In genomic region chr6:131808460-131809269, GRCh38 we compare ENCODE assay signal across 8 cellular contexts. TPM values are rescaled to one million over a fixed set of nuclear protein-coding genes. Genes with fewer than 3 reads are reported as not detected.
DNase-seq lines count a peak whose midpoint lies in the region; ATAC-seq and TF ChIP-seq lines count a peak whose summit lies in the region.

No MANE protein-coding gene starts in this region.

- ATAC-seq in CD8-positive, alpha-beta T cell, result no peak
- ATAC-seq in Panc1 (no peak), HG03432 (IDR thresholded peaks at IDR 0.05; ENCODE audit: unreplicated experiment) (no peak), GM18907 (IDR thresholded peaks at IDR 0.05; ENCODE audit: unreplicated experiment) (no peak)

- WGBS in esophagus, 2 donors, result 35 to 40% methylated on average over 12 of the region's 12 CpGs
- 27 to 39% (median 30%) methylated on average over 12 of the region's 12 CpGs for WGBS in ovary, 3 donors

- peaks cover 8% of the 10 kb centered on the region for H3K4me1 ChIP-seq in CD8-positive, alpha-beta T cell (ENCODE audit: insufficient read depth, low read length)
- peaks cover 5% of the 10 kb centered on the region; the same call in 1 of the 2 replicates for H3K4me1 ChIP-seq in Panc1 (ENCODE audit: control insufficient read depth, insufficient read depth, low read length)
- peaks cover 2 to 3% of the 10 kb centered on the region in 2 donors for H3K4me1 ChIP-seq in esophagus (ENCODE audit: control insufficient read depth in 2 of 2, insufficient read depth in 2 of 2, low read length in 1 of 2)
- H3K4me1 ChIP-seq in ovary (ENCODE audit: insufficient read depth), result no peaks in the 10 kb centered on the region

- TF ChIP-seq POLR2A in ovary (IDR thresholded peaks at IDR 0.05), result no peak

- H3K27ac ChIP-seq in CD8-positive, alpha-beta T cell (ENCODE audit: low read depth, low read length), result no peak overlapping the region
- H3K27ac ChIP-seq in Panc1 (ENCODE audit: low read length), result peak overlapping the region; percentile 34; the same call in 1 of the 2 replicates
- H3K27ac ChIP-seq in esophagus (ENCODE audit: low read depth in 2 of 2, low read length in 1 of 2), result no peak overlapping the region
- H3K27ac ChIP-seq in ovary, result peak overlapping the region in 1 of 2 donors; percentile 71

- no peak for TF ChIP-seq EP300 in ovary (IDR thresholded peaks at IDR 0.05)

- peaks cover 40% of the 10 kb centered on the region for H3K27me3 Mint-ChIP-seq in CD8-positive, alpha-beta T cell (ENCODE audit: low read depth)

- peaks cover 15% of the 10 kb centered on the region for H3K4me1 Mint-ChIP-seq in CD8-positive, alpha-beta T cell (ENCODE audit: low read depth)

- BruUV-seq in Panc1 (replicated peaks; lab: Mats Ljungman, UMichigan), result no TSS peak

- peak overlapping the region; percentile 40 for H3K4me3 ChIP-seq in CD8-positive, alpha-beta T cell (ENCODE audit: low read depth, low read length)
- H3K4me3 ChIP-seq in Panc1 (ENCODE audit: low read depth in 2 of 2, low read length in 2 of 2) (peak overlapping the region; percentile 53 to 70), esophagus (ENCODE audit: low read depth in 1 of 2, low read length in 2 of 2) (peak overlapping the region; percentile 52 to 62), ovary (peak overlapping the region; percentile 75)

- no peak for TF ChIP-seq CTCF in CD8-positive, alpha-beta T cell (IDR thresholded peaks at IDR 0.05)
- no peak for TF ChIP-seq CTCF in Panc1 (IDR thresholded peaks at IDR 0.05)
- TF ChIP-seq CTCF in ovary (IDR thresholded peaks at IDR 0.05), result no peak

- no peaks in the 10 kb centered on the region for H3K27me3 ChIP-seq in CD8-positive, alpha-beta T cell (ENCODE audit: insufficient read depth, low read length)
- H3K27me3 ChIP-seq in Panc1 (ENCODE audit: control insufficient read depth, insufficient read depth, low read length) (peaks cover 4% of the 10 kb centered on the region), esophagus (ENCODE audit: control insufficient read depth in 1 of 2, insufficient read depth in 2 of 2, low read length in 2 of 2) (no peaks in the 10 kb centered on the region), ovary (no peaks in the 10 kb centered on the region)

- no peaks in the 10 kb centered on the region for H3K9me3 Mint-ChIP-seq in CD8-positive, alpha-beta T cell

- DNase-seq in CD8-positive, alpha-beta T cell, result no peak
- DNase-seq in Panc1 (ENCODE audit: low read depth, low spot score) (no peak), ovary (no peak), mucosa of gallbladder (ENCODE audit: low spot score) (no peak), OCI-M1 (lab: John Stamatoyannopoulos, UW) (no peak)

- intact Hi-C loops in CD8-positive, alpha-beta T cell (cut with DNase I, micrococcal nuclease), result no loop called here
- intact Hi-C loops in Panc1 (cut with micrococcal nuclease; ENCODE audit: unreplicated experiment), result loop anchor here (10.0 kb wide), 1 partner anchor 114 kb away; no protein-coding TSS in a partner anchor
- intact Hi-C loops in ovary (cut with DNase I), result no loop called here

- CTCF ChIA-PET in CD8-positive, alpha-beta T cell (lab: Charles Lee), result no interaction called here
- CTCF ChIA-PET in Panc1 (lab: Charles Lee), result no interaction called here

- H3K9me3 ChIP-seq in CD8-positive, alpha-beta T cell (ENCODE audit: low read length), result no peaks in the 10 kb centered on the region
- H3K9me3 ChIP-seq in Panc1 (ENCODE audit: control insufficient read depth, insufficient read depth, low read depth, low read length) (no peaks in the 10 kb centered on the region), esophagus (ENCODE audit: control insufficient read depth in 2 of 2, insufficient read depth in 1 of 2, low read depth in 1 of 2, low read length in 1 of 2) (no peaks in the 10 kb centered on the region), ovary (no peaks in the 10 kb centered on the region)

- H3K36me3 ChIP-seq in CD8-positive, alpha-beta T cell (ENCODE audit: insufficient read depth, low read length), result no peaks in the 10 kb centered on the region
- H3K36me3 ChIP-seq in Panc1 (ENCODE audit: control insufficient read depth, insufficient read depth, low read length), result no peaks in the 10 kb centered on the region; the same call in 1 of the 2 replicates
- H3K36me3 ChIP-seq in esophagus (ENCODE audit: control insufficient read depth in 2 of 2, insufficient read depth in 2 of 2, low read length in 1 of 2), result no peaks in the 10 kb centered on the region
- no peaks in the 10 kb centered on the region for H3K36me3 ChIP-seq in ovary

- POLR2A ChIA-PET in CD8-positive, alpha-beta T cell (lab: Charles Lee), result no interaction called here
- POLR2A ChIA-PET in Panc1 (lab: Charles Lee), result no interaction called here

- in situ Hi-C loops in Panc1 (cut with HindIII; ENCODE audit: low pct_unique_long_range_greater_than_20kb, low sequenced_read_pairs), result no loop called here

- peak overlapping the region; percentile 77 for H3K4me3 Mint-ChIP-seq in CD8-positive, alpha-beta T cell

- H3K36me3 Mint-ChIP-seq in CD8-positive, alpha-beta T cell, result no peaks in the 10 kb centered on the region

- H3K27ac Mint-ChIP-seq in CD8-positive, alpha-beta T cell, result no peak overlapping the region

RNA-seq across cellular contexts. Expression of gene ENPP1, which starts 0.8 kb away (rescaled TPM):
- not detected for total RNA-seq in CD8-positive, alpha-beta T cell
- total RNA-seq in Panc1 (2021; ENCODE audit: unreplicated experiment) (6.8 TPM), ovary (10 to 100 TPM in 6 of 7 donors, 1 to 10 TPM in 1; 8.1 to 40.7 (median 23.0) TPM), mucosa of gallbladder (4.5 TPM)
- polyA plus RNA-seq in Panc1 (2012; ENCODE audit: insufficient read length), result 1.7 TPM
- polyA plus RNA-seq in esophagus (1 to 10 TPM in 1 of 2 donors, under 1 TPM in 1; 0.84 to 2.8 TPM), ovary (10 to 100 TPM in 1 of 2 donors, 1 to 10 TPM in 1; 5.4 to 12.4 TPM)
